Comparison of ENCODE assay signal across 18 cellular contexts in the genomic region with DNA sequence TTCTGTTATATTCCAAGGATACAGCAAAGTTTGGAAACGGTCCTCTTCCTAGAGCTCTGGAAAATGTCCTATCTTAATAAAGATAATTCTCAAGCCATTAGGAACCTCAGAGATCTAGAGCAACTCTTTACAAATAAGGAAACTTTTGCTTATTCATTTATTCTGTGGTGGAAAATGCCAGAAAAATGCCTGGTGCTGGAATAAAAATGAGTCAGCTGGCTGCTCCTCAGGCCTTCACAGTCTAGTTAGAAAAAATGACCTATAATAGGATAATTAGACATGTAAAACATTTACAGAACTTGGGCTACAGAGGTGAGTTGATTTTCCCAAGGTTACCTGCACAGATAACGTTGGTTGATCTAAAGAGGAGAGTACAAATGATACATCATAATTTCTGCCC.
"Had no signal": no experiment of that assay in that cellular context is flagged by ENCODE, and none has a peak within 500 bp of the region (broad histone marks: within the 10 kb centered on the region; RNA-seq: fewer than 3 reads in every experiment).

No MANE protein-coding gene starts in this region.

- DNase-seq: activated CD4-positive, alpha-beta T cell treated with anti-CD3 and anti-CD28 coated beads, Interleukin-2, amount 50 U/mL, for 4 hours; activated effector memory CD4-positive, alpha-beta T cell treated with anti-CD3 and anti-CD28 coated beads, Interleukin-2, amount 50 U/mL, for 16 hours; activated T-cell treated with anti-CD3 and anti-CD28 coated beads, Interleukin-2, amount 50 U/mL, for 1 hour; caudate nucleus; cortex of kidney; effector memory CD4-positive, alpha-beta T cell; mammary epithelial cell; naive thymus-derived CD8-positive, alpha-beta T cell; posterior cingulate gyrus; small intestine had no signal

- H3K36me3 ChIP-seq: neutrophil, right atrium auricular region, tibial nerve, vagina had no signal

- H3K9me3 ChIP-seq: neutrophil, right atrium auricular region, tibial nerve, vagina had no signal

- H3K4me1 ChIP-seq: right atrium auricular region, vagina had no signal

- ATAC-seq: activated CD4-positive, CD25-positive, alpha-beta regulatory T cell treated with anti-CD3 and anti-CD28 coated beads, Interleukin-2, amount 50 U/mL, for 24 hours; activated naive CD4-positive, alpha-beta T cell treated with anti-CD3 and anti-CD28 coated beads, Interleukin-2, amount 50 U/mL, for 72 hours; left lobe of liver; naive thymus-derived CD8-positive, alpha-beta T cell had no signal

- H3K27me3 ChIP-seq: neutrophil, right atrium auricular region, tibial nerve, vagina had no signal

- H3K4me3 ChIP-seq: right atrium auricular region, tibial nerve, vagina had no signal

- H3K27ac ChIP-seq: epithelial cell of prostate, neutrophil, right atrium auricular region, tibial nerve, vagina had no signal
